ENCODE assay signal across 23 cellular contexts in the genomic region with DNA sequence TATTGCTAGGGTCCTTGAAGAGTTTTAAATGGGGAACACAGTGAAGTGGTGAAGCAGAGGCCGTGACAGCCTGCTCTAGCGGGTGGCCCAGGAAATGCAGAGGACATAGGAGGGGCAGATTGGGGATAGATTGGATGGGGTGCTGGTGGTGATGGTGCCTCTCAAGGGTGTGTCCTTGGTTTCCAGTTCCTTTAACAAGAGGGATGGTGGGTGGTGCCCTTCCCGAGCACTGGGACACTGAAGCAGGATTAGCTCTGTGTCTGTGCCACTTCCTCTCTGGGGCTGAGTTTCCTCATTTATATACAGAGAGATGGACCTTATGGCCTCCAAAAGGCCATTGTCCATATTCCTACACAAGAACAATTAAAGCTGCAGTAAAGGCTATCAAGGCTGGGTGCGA.
"Had no signal": no experiment of that assay in that cellular context is flagged by ENCODE, and none has a peak within 500 bp of the region (broad histone marks: within the 10 kb centered on the region; RNA-seq: fewer than 3 reads in every experiment).

No MANE protein-coding gene starts in this region.

- H3K27ac ChIP-seq: gastrocnemius medialis, hepatocyte, parathyroid adenoma, psoas muscle, spleen, suprapubic skin, tibial nerve had no signal

- H3K4me1 ChIP-seq: gastrocnemius medialis, parathyroid adenoma, psoas muscle, suprapubic skin, tibial nerve had no signal

- H3K4me3 ChIP-seq: gastrocnemius medialis, hepatocyte, mucosa of descending colon, psoas muscle, spleen, suprapubic skin, tibial nerve had no signal

- ATAC-seq: activated CD8-positive, alpha-beta T cell treated with anti-CD3 and anti-CD28 coated beads for 36 hours; activated T-cell treated with anti-CD3 and anti-CD28 coated beads, Interleukin-2, amount 50 U/mL, for 4 hours; activated T-helper 17 cell treated with anti-CD3 and anti-CD28 coated beads, Interleukin-2, amount 50 U/mL, for 72 hours; gastrocnemius medialis; left colon; mucosa of descending colon; psoas muscle; T-helper 17 cell had no signal

- H3K9me3 ChIP-seq: gastrocnemius medialis, mucosa of descending colon, psoas muscle, SK-N-SH, spleen, suprapubic skin, tibial nerve had no signal

- DNase-seq: activated CD4-positive, alpha-beta T cell treated with anti-CD3 and anti-CD28 coated beads, Interleukin-2, amount 10 ng/mL, durations not matched to agents 24 days and 14 days; activated CD4-positive, CD25-positive, alpha-beta regulatory T cell treated with anti-CD3 and anti-CD28 coated beads, Interleukin-2, amount 50 U/mL, for 72 hours; activated CD8-positive, alpha-beta T cell treated with anti-CD3 and anti-CD28 coated beads for 36 hours; activated gamma-delta T cell treated with Interleukin-2 at 50 U/mL for 16 hours; activated naive CD4-positive, alpha-beta T cell treated with anti-CD3 and anti-CD28 coated beads, Interleukin-2, amount 50 U/mL, for 16 hours; activated T-cell treated with anti-CD3 and anti-CD28 coated beads, Interleukin-2, amount 50 U/mL, for 4 hours; amniotic stem cell; central memory CD4-positive, alpha-beta T cell; left colon; mucosa of descending colon; nephron progenitor cell; psoas muscle; SK-N-SH; spleen; stimulated activated naive CD4-positive, alpha-beta T cell; T-helper 17 cell; T1000 had no signal

- H3K27me3 ChIP-seq: gastrocnemius medialis, hepatocyte, spleen, suprapubic skin, tibial nerve had no signal

- H3K36me3 ChIP-seq: gastrocnemius medialis, spleen, suprapubic skin, tibial nerve had no signal
